In genomic region chr2:110578429-110578828, GRCh38 we compare ENCODE assay signal across 8 cellular contexts. TPM values are rescaled to one million over a fixed set of nuclear protein-coding genes. Genes with fewer than 3 reads are reported as not detected.
DNase-seq lines count a peak whose midpoint lies in the region; ATAC-seq and TF ChIP-seq lines count a peak whose summit lies in the region.
"Not testable (repeated sequence)": the region's sequence is repeated elsewhere in the genome, so short reads cannot be mapped to it uniquely, and the experiment has no call there.

No MANE protein-coding gene starts in this region.

- POLR2A ChIA-PET in activated CD8-positive, alpha-beta T cell treated with anti-CD3 and anti-CD28 coated beads for 36 hours (lab: Charles Lee) = not testable (repeated sequence)

- TF ChIP-seq CTCF in activated CD8-positive, alpha-beta T cell treated with anti-CD3 and anti-CD28 coated beads for 36 hours (IDR thresholded peaks at IDR 0.05) = not testable (repeated sequence)

- no CpG with 5 or more reads among the region's 1 CpG for WGBS in right cardiac atrium

- ATAC-seq in GM18502 (IDR thresholded peaks at IDR 0.05; ENCODE audit: poor library complexity, unreplicated experiment) = peak; percentile 68
- peak; percentile 56 for ATAC-seq in GM19397 (IDR thresholded peaks at IDR 0.05; ENCODE audit: unreplicated experiment)
- peak; percentile 46 for ATAC-seq in GM21723 (IDR thresholded peaks at IDR 0.05; ENCODE audit: unreplicated experiment)
- ATAC-seq in HG02885 (IDR thresholded peaks at IDR 0.05; ENCODE audit: poor library complexity, unreplicated experiment) = peak; percentile 55
- ATAC-seq in HG03460 (IDR thresholded peaks at IDR 0.05; ENCODE audit: unreplicated experiment) = peak; percentile 69
- ATAC-seq in activated CD8-positive, alpha-beta T cell treated with anti-CD3 and anti-CD28 coated beads for 36 hours = peak; percentile 27
- ATAC-seq in right cardiac atrium = peak; percentile 58 to 63
- peak; percentile 42 to 54 for ATAC-seq in stimulated activated naive B cell treated with anti-CD40 and anti-IgM and Interleukin-4, amounts not matched to agents 10 μg/mL and 1 μg/mL and 100 μg/mL, for 72 hours (replicated peaks)

- DNase-seq in activated CD8-positive, alpha-beta T cell treated with anti-CD3 and anti-CD28 coated beads for 36 hours; right cardiac atrium; stimulated activated naive B cell treated with anti-CD40 and anti-IgM and Interleukin-4, amounts not matched to agents 10 μg/mL and 1 μg/mL and 100 μg/mL, for 72 hours: not testable (repeated sequence)

- CTCF ChIA-PET in activated CD8-positive, alpha-beta T cell treated with anti-CD3 and anti-CD28 coated beads for 36 hours (lab: Charles Lee) = not testable (repeated sequence)

- H3K27me3 Mint-ChIP-seq in activated CD8-positive, alpha-beta T cell treated with anti-CD3 and anti-CD28 coated beads for 36 hours; stimulated activated naive B cell treated with anti-CD40 and anti-IgM and Interleukin-4, amounts not matched to agents 10 μg/mL and 1 μg/mL and 100 μg/mL, for 72 hours: not testable (repeated sequence)

- not testable (repeated sequence) for H3K27ac Mint-ChIP-seq in activated CD8-positive, alpha-beta T cell treated with anti-CD3 and anti-CD28 coated beads for 36 hours; stimulated activated naive B cell treated with anti-CD40 and anti-IgM and Interleukin-4, amounts not matched to agents 10 μg/mL and 1 μg/mL and 100 μg/mL, for 72 hours

- not testable (repeated sequence) for H3K36me3 Mint-ChIP-seq in activated CD8-positive, alpha-beta T cell treated with anti-CD3 and anti-CD28 coated beads for 36 hours (ENCODE audit: low read depth); stimulated activated naive B cell treated with anti-CD40 and anti-IgM and Interleukin-4, amounts not matched to agents 10 μg/mL and 1 μg/mL and 100 μg/mL, for 72 hours

- not testable (repeated sequence) for H3K9me3 Mint-ChIP-seq in activated CD8-positive, alpha-beta T cell treated with anti-CD3 and anti-CD28 coated beads for 36 hours; stimulated activated naive B cell treated with anti-CD40 and anti-IgM and Interleukin-4, amounts not matched to agents 10 μg/mL and 1 μg/mL and 100 μg/mL, for 72 hours

- H3K9me3 ChIP-seq in right cardiac atrium (ENCODE audit: control insufficient read depth, low read length) = not testable (repeated sequence)

- H3K4me1 Mint-ChIP-seq in activated CD8-positive, alpha-beta T cell treated with anti-CD3 and anti-CD28 coated beads for 36 hours (ENCODE audit: low read depth); stimulated activated naive B cell treated with anti-CD40 and anti-IgM and Interleukin-4, amounts not matched to agents 10 μg/mL and 1 μg/mL and 100 μg/mL, for 72 hours: not testable (repeated sequence)

- H3K27ac ChIP-seq in right cardiac atrium (ENCODE audit: low read length) = not testable (repeated sequence)

- intact Hi-C loops in activated CD8-positive, alpha-beta T cell treated with anti-CD3 and anti-CD28 coated beads for 36 hours (cut with micrococcal nuclease); right cardiac atrium (cut with DNase I): not testable (repeated sequence)

- H3K4me1 ChIP-seq in right cardiac atrium (ENCODE audit: control insufficient read depth, insufficient read depth, low read length) = not testable (repeated sequence)

- not testable (repeated sequence) for H3K4me3 Mint-ChIP-seq in activated CD8-positive, alpha-beta T cell treated with anti-CD3 and anti-CD28 coated beads for 36 hours; stimulated activated naive B cell treated with anti-CD40 and anti-IgM and Interleukin-4, amounts not matched to agents 10 μg/mL and 1 μg/mL and 100 μg/mL, for 72 hours

- H3K4me3 ChIP-seq in right cardiac atrium (ENCODE audit: low read length) = not testable (repeated sequence)

- H3K27me3 ChIP-seq in right cardiac atrium (ENCODE audit: control insufficient read depth, insufficient read depth) = not testable (repeated sequence)

RNA-seq across cellular contexts. Expression of gene RGPD6, which starts 1.4 kb away (rescaled TPM):
- total RNA-seq in activated CD8-positive, alpha-beta T cell treated with anti-CD3 and anti-CD28 coated beads for 36 hours = 10 to 100 TPM; 15.8 to 17.5 TPM
- 10 to 100 TPM in 3 of 4 donors, 1 to 10 TPM in 1; 4.3 to 28.1 (median 18.9) TPM for total RNA-seq in right cardiac atrium
- polyA plus RNA-seq in right cardiac atrium = 11.9 TPM
